ENCODE assay signal across 1 cellular context in the genomic region with DNA sequence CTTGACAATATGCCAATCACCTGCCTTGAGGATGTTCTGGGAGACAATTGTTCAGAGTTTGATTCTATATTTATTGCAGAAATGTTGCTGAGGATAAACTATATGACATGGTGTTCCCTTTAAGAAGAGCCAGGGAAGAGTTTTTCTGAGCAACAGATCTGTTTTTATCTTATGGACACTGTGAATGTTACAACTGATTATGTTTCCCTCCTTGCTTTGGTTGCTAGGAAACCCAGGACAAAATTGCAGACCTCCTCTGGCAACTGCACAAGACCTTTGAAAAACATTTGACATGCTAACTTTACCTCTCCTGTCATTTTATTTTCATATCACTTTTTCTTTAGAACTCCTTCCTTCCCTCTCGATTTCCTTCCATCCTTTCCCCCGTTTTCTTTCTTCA.
TF ChIP-seq lines count a peak whose summit lies in the region.

No MANE protein-coding gene starts in this region.

TF ChIP-seq in GM12878, 131 proteins besides CTCF, POLR2A, EP300 and RAD21:
- TF ChIP-seq SIN3A (IDR thresholded peaks at IDR 0.05; ENCODE audit: low read depth, low read length): no peak
- TF ChIP-seq RFX5 (IDR thresholded peaks at IDR 0.05; ENCODE audit: low read depth, low read length): no peak
- no peak for TF ChIP-seq MXI1 (IDR thresholded peaks at IDR 0.05; ENCODE audit: low read depth, low read length)
- TF ChIP-seq RUNX3 (IDR thresholded peaks at IDR 0.05; ENCODE audit: low read length): no peak
- no peak for TF ChIP-seq RB1 (IDR thresholded peaks at IDR 0.05; ENCODE audit: borderline replicate concordance)
